Comparison of ENCODE assay signal across 16 cellular contexts in the genomic region with DNA sequence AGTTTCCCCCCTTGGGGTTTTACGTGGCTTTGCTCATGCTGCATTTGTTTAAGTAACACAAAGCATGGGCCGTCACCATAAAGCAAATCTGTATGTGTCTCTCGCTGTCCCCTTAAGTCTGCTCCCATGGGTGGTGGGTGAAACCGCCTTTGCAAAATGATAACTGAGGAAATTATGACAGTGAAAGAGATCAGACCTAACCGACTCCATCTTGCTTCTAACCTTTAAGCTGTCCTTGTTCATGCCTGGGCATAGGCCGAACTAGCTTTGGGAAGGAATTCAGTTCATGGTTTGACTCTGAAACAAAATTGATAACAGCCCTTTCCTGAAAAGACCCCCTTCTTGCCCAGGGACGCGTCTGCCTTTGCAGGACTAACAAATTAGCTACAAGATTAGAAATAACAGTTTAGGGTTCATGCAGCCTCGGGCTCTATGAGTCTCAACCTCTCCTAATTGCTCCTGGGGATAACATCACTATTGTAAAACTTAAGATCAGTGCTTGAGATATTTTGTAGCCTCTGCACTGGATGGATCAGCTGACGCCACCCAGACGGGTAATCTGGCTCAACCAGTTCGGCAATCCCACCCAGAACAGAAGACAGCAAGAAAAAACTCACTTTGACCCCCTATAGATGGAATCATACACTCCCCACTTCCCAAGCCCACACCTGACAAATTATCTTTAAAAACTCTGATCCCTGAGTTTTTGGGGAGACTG.
DNase-seq lines count a peak whose midpoint lies in the region; ATAC-seq and TF ChIP-seq lines count a peak whose summit lies in the region.
"Had no signal": no experiment of that assay in that cellular context is flagged by ENCODE, and none has a peak within 500 bp of the region (broad histone marks: within the 10 kb centered on the region; RNA-seq: fewer than 3 reads in every experiment).

No MANE protein-coding gene starts in this region.

- H3K4me1 ChIP-seq in BLaER1 treated with 17β-estradiol and CSF1 and Interleukin-3, amounts not matched to agents 10 nM and 100 nM = peaks cover 0 to 21% (median 11%) of the 10 kb centered on the region in 10 experiments; a peak in 11 of 20 replicates

- no peaks in the 10 kb centered on the region for H4K20me1 ChIP-seq in BLaER1 treated with 17β-estradiol and CSF1 and Interleukin-3, amounts not matched to agents 10 nM and 100 nM

- peaks cover 39% of the 10 kb centered on the region for H3K4me1 Mint-ChIP-seq in type B pancreatic cell (ENCODE audit: unreplicated experiment)
- peaks cover 3% of the 10 kb centered on the region for H3K4me1 Mint-ChIP-seq in CD4-positive, alpha-beta T cell (ENCODE audit: low read depth)
- H3K4me1 Mint-ChIP-seq: CD14-positive monocyte had no signal

- no peak overlapping the region for H3K27ac ChIP-seq in BLaER1 treated with 17β-estradiol and CSF1 and Interleukin-3, amounts not matched to agents 10 nM and 100 nM
- H3K27ac ChIP-seq in CD4-positive, alpha-beta T cell (ENCODE audit: low read depth, low read length) = no peak overlapping the region

- H3K9ac ChIP-seq in BLaER1 treated with 17β-estradiol and CSF1 and Interleukin-3, amounts not matched to agents 10 nM and 100 nM = no peak overlapping the region

- intact Hi-C loops in CD4-positive, alpha-beta T cell (cut with DNase I, micrococcal nuclease) = no loop called here

- H3K27me3 ChIP-seq in BLaER1 treated with 17β-estradiol and CSF1 and Interleukin-3, amounts not matched to agents 10 nM and 100 nM = no peaks in the 10 kb centered on the region
- no peaks in the 10 kb centered on the region for H3K27me3 ChIP-seq in CD4-positive, alpha-beta T cell (ENCODE audit: control insufficient read depth, insufficient read depth, low read length)
- H3K27me3 ChIP-seq: BE2C had no signal

- H3K4me3 Mint-ChIP-seq in type B pancreatic cell = peak overlapping the region; percentile 53
- no peak overlapping the region for H3K4me3 Mint-ChIP-seq in CD4-positive, alpha-beta T cell
- H3K4me3 Mint-ChIP-seq: CD14-positive monocyte; CD8-positive, alpha-beta T cell had no signal

- ATAC-seq in HG03196 (IDR thresholded peaks at IDR 0.05; ENCODE audit: unreplicated experiment) = no peak
- no peak for ATAC-seq in CD4-positive, alpha-beta T cell (ENCODE audit: poor library complexity)
- ATAC-seq: CD8-positive, alpha-beta T cell; GM12878 had no signal

- POLR2A ChIA-PET in CD4-positive, alpha-beta T cell (lab: Charles Lee) = no interaction called here

- H3K27me3 Mint-ChIP-seq in type B pancreatic cell = peaks cover 49% of the 10 kb centered on the region
- H3K27me3 Mint-ChIP-seq in CD4-positive, alpha-beta T cell = peaks cover 12% of the 10 kb centered on the region

- H3K27ac Mint-ChIP-seq in type B pancreatic cell = peak overlapping the region; percentile 63
- H3K27ac Mint-ChIP-seq in CD4-positive, alpha-beta T cell = no peak overlapping the region
- H3K27ac Mint-ChIP-seq: CD14-positive monocyte; CD8-positive, alpha-beta T cell had no signal

- TF ChIP-seq CTCF in type B pancreatic cell (conservative IDR thresholded peaks at IDR 0.05) = no peak
- TF ChIP-seq CTCF in CD4-positive, alpha-beta T cell (IDR thresholded peaks at IDR 0.05) = no peak

- no peaks in the 10 kb centered on the region for H3K9me3 ChIP-seq in BLaER1 treated with 17β-estradiol and CSF1 and Interleukin-3, amounts not matched to agents 10 nM and 100 nM (replicated peaks in 1 of 11)
- no peaks in the 10 kb centered on the region for H3K9me3 ChIP-seq in CD4-positive, alpha-beta T cell (ENCODE audit: control insufficient read depth, low read length)
- H3K9me3 ChIP-seq: BE2C had no signal

- CTCF ChIA-PET in CD4-positive, alpha-beta T cell (lab: Charles Lee) = no interaction called here

- no peaks in the 10 kb centered on the region for H3K9me3 Mint-ChIP-seq in type B pancreatic cell
- H3K9me3 Mint-ChIP-seq in CD4-positive, alpha-beta T cell = no peaks in the 10 kb centered on the region

- peak overlapping the region in 8 of 11 experiments; percentile 4 to 53 (median 41); a peak in 11 of 22 replicates for H3K4me2 ChIP-seq in BLaER1 treated with 17β-estradiol and CSF1 and Interleukin-3, amounts not matched to agents 10 nM and 100 nM

- H3K36me3 Mint-ChIP-seq in type B pancreatic cell = no peaks in the 10 kb centered on the region
- H3K36me3 Mint-ChIP-seq in CD4-positive, alpha-beta T cell (ENCODE audit: low read depth) = no peaks in the 10 kb centered on the region
- H3K36me3 Mint-ChIP-seq: CD14-positive monocyte; CD8-positive, alpha-beta T cell had no signal

- H3K4me3 ChIP-seq in BLaER1 treated with 17β-estradiol and CSF1 and Interleukin-3, amounts not matched to agents 10 nM and 100 nM = no peak overlapping the region
- H3K4me3 ChIP-seq: GM12878 had no signal

- DNase-seq in HT-29 (ENCODE audit: low spot score) (peak; percentile 28), islet precursor cell (peak; percentile 85), type B pancreatic cell (ENCODE audit: extremely low spot score, unreplicated experiment) (no peak), LoVo (ENCODE audit: low spot score) (no peak)
- no peak for DNase-seq in CD4-positive, alpha-beta T cell
- DNase-seq: ACHN; BE2C; Calu3; CD8-positive, alpha-beta T cell; DMS79 treated with DMSO at 0.1 percent for 48 hours; GOT3; H7 had no signal

- no peaks in the 10 kb centered on the region for H3K36me3 ChIP-seq in BLaER1 treated with 17β-estradiol and CSF1 and Interleukin-3, amounts not matched to agents 10 nM and 100 nM
- H3K36me3 ChIP-seq: BE2C had no signal

Comparison
In these comparisons a context has a peak if more than half of its experiments do, and no peak if none do; other contexts are left out.
1. DNase-seq: peak in HT-29 (single experiment) and islet precursor cell (single experiment); none in type B pancreatic cell (single experiment), LoVo (single experiment) and CD4-positive, alpha-beta T cell (0 of 10).